23 cellular contexts compared by ENCODE assay signal in genomic region chr7:35355911-35356310, GRCh38.
DNase-seq lines count a peak whose midpoint lies in the region; ATAC-seq and TF ChIP-seq lines count a peak whose summit lies in the region.
"Had no signal": no experiment of that assay in that cellular context is flagged by ENCODE, and none has a peak within 500 bp of the region (broad histone marks: within the 10 kb centered on the region; RNA-seq: fewer than 3 reads in every experiment).

No MANE protein-coding gene starts in this region.

- H3F3A ChIP-seq in GM23338 (replicated peaks; ENCODE audit: low read depth): no peaks in the 10 kb centered on the region

- H3K4me3 ChIP-seq in GM23338: no peak overlapping the region
- no peak overlapping the region for H3K4me3 ChIP-seq in coronary artery
- H3K4me3 ChIP-seq: BLaER1, GM23248, SJSA1 had no signal

- no peaks in the 10 kb centered on the region for H4K20me1 ChIP-seq in GM23338 (replicated peaks; ENCODE audit: insufficient read depth)
- H4K20me1 ChIP-seq: BLaER1 had no signal

- H3K9me2 ChIP-seq in GM23338 (ENCODE audit: insufficient read depth): no peaks in the 10 kb centered on the region

- H3K4me3 Mint-ChIP-seq in GM23338: no peak overlapping the region
- no peak overlapping the region for H3K4me3 Mint-ChIP-seq in activated CD8-positive, alpha-beta T cell treated with anti-CD3 and anti-CD28 coated beads, Interleukin-2, amount 10 ng/mL, durations not matched to agents 7 days and 5 days
- H3K4me3 Mint-ChIP-seq: CD4-positive, CD25-positive, alpha-beta regulatory T cell; H9; T-cell had no signal

- H3K27ac ChIP-seq in GM23338 (ENCODE audit: low read depth) (no peak overlapping the region), coronary artery (no peak overlapping the region)
- H3K27ac ChIP-seq: BLaER1, GM23248, SJSA1 had no signal

- DNase-seq in GM23338 (ENCODE audit: low spot score) (no peak), NCI-H146 treated with DMSO at 0.1 percent for 48 hours (lab: John Stamatoyannopoulos, UW; ENCODE audit: unreplicated experiment) (peak; percentile 63), NCI-H524 treated with DMSO at 0.1 percent for 48 hours (lab: John Stamatoyannopoulos, UW) (peak; percentile 82), coronary artery (ENCODE audit: low spot score) (peak; percentile 8)
- DNase-seq in activated naive CD4-positive, alpha-beta T cell treated with anti-CD3 and anti-CD28 coated beads, Interleukin-2, amount 50 U/mL, for 72 hours (ENCODE audit: low spot score in 2 of 2): no peak
- no peak for DNase-seq in activated CD8-positive, alpha-beta T cell treated with anti-CD3 and anti-CD28 coated beads, Interleukin-2, amount 10 ng/mL, durations not matched to agents 7 days and 5 days
- DNase-seq: CD4-positive, CD25-positive, alpha-beta regulatory T cell; DMS153; GM23248; H9; Karpas-422; NCI-H1092; NCI-H1436 treated with DMSO at 0.1 percent for 48 hours; NCI-H2029 treated with DMSO at 0.1 percent for 48 hours; NCI-H446; NCI-H748 treated with DMSO at 0.1 percent for 48 hours; RPMI8226; T-cell had no signal

- no peak overlapping the region for H3K4me2 ChIP-seq in GM23338
- H3K4me2 ChIP-seq: BLaER1 had no signal

- no peak overlapping the region for H3K27ac Mint-ChIP-seq in GM23338
- no peak overlapping the region for H3K27ac Mint-ChIP-seq in activated naive CD4-positive, alpha-beta T cell treated with anti-CD3 and anti-CD28 coated beads, Interleukin-2, amount 50 U/mL, for 72 hours
- H3K27ac Mint-ChIP-seq in activated CD8-positive, alpha-beta T cell treated with anti-CD3 and anti-CD28 coated beads, Interleukin-2, amount 10 ng/mL, durations not matched to agents 7 days and 5 days: no peak overlapping the region
- H3K27ac Mint-ChIP-seq: CD4-positive, CD25-positive, alpha-beta regulatory T cell; H9; T-cell had no signal

- CTCF ChIA-PET in activated CD8-positive, alpha-beta T cell treated with anti-CD3 and anti-CD28 coated beads, Interleukin-2, amount 10 ng/mL, durations not matched to agents 7 days and 5 days (lab: Charles Lee): no interaction called here

- H3K9me3 Mint-ChIP-seq in GM23338: no peaks in the 10 kb centered on the region
- H3K9me3 Mint-ChIP-seq in activated naive CD4-positive, alpha-beta T cell treated with anti-CD3 and anti-CD28 coated beads, Interleukin-2, amount 50 U/mL, for 72 hours: no peaks in the 10 kb centered on the region
- H3K9me3 Mint-ChIP-seq in activated CD8-positive, alpha-beta T cell treated with anti-CD3 and anti-CD28 coated beads, Interleukin-2, amount 10 ng/mL, durations not matched to agents 7 days and 5 days (ENCODE audit: insufficient read depth): no peaks in the 10 kb centered on the region
- H3K9me3 Mint-ChIP-seq: H9, T-cell had no signal

- no peaks in the 10 kb centered on the region for H3K79me2 ChIP-seq in GM23338 (replicated peaks; ENCODE audit: insufficient read depth)

- H2AFZ ChIP-seq in GM23338: peak overlapping the region; percentile 56; the same call in 1 of the 2 replicates
- H2AFZ ChIP-seq: GM23248 had no signal

- H3K4me1 ChIP-seq in GM23338 (ENCODE audit: insufficient read depth): no peaks in the 10 kb centered on the region
- H3K4me1 ChIP-seq: BLaER1, SJSA1 had no signal

- TF ChIP-seq CTCF in GM23338 (conservative IDR thresholded peaks at IDR 0.05; ENCODE audit: low read depth in 2 of 2) (no peak), coronary artery (IDR thresholded peaks at IDR 0.05) (no peak)

- ATAC-seq in GM23338: no peak
- ATAC-seq in activated naive CD4-positive, alpha-beta T cell treated with anti-CD3 and anti-CD28 coated beads, Interleukin-2, amount 50 U/mL, for 72 hours: no peak
- no peak for ATAC-seq in activated CD8-positive, alpha-beta T cell treated with anti-CD3 and anti-CD28 coated beads, Interleukin-2, amount 10 ng/mL, durations not matched to agents 7 days and 5 days
- no peak for ATAC-seq in GM21737 (IDR thresholded peaks at IDR 0.05; ENCODE audit: unreplicated experiment)
- no peak for ATAC-seq in GM19324 (IDR thresholded peaks at IDR 0.05; ENCODE audit: low FRiP score, unreplicated experiment)
- ATAC-seq: HepG2, T-cell had no signal

- POLR2A ChIA-PET in activated CD8-positive, alpha-beta T cell treated with anti-CD3 and anti-CD28 coated beads, Interleukin-2, amount 10 ng/mL, durations not matched to agents 7 days and 5 days (lab: Charles Lee): no interaction called here

- H3K27me3 ChIP-seq in GM23338 (ENCODE audit: insufficient read depth): no peaks in the 10 kb centered on the region
- H3K27me3 ChIP-seq: BLaER1, SJSA1 had no signal

- no peaks in the 10 kb centered on the region for H3K36me3 Mint-ChIP-seq in GM23338 (ENCODE audit: low read depth)
- no peaks in the 10 kb centered on the region for H3K36me3 Mint-ChIP-seq in activated naive CD4-positive, alpha-beta T cell treated with anti-CD3 and anti-CD28 coated beads, Interleukin-2, amount 50 U/mL, for 72 hours
- H3K36me3 Mint-ChIP-seq in activated CD8-positive, alpha-beta T cell treated with anti-CD3 and anti-CD28 coated beads, Interleukin-2, amount 10 ng/mL, durations not matched to agents 7 days and 5 days (ENCODE audit: low read depth): no peaks in the 10 kb centered on the region
- H3K36me3 Mint-ChIP-seq: CD4-positive, CD25-positive, alpha-beta regulatory T cell; T-cell had no signal

- H3K27me3 Mint-ChIP-seq in GM23338 (ENCODE audit: insufficient read depth, low read depth, poor library complexity): peaks cover 2% of the 10 kb centered on the region
- H3K27me3 Mint-ChIP-seq in activated CD8-positive, alpha-beta T cell treated with anti-CD3 and anti-CD28 coated beads, Interleukin-2, amount 10 ng/mL, durations not matched to agents 7 days and 5 days (ENCODE audit: low read depth): no peaks in the 10 kb centered on the region

- H3K36me3 ChIP-seq in GM23338 (ENCODE audit: insufficient read depth): no peaks in the 10 kb centered on the region
- H3K36me3 ChIP-seq: BLaER1, SJSA1 had no signal

- H3K4me1 Mint-ChIP-seq in GM23338: peaks cover 10% of the 10 kb centered on the region
- H3K4me1 Mint-ChIP-seq in activated CD8-positive, alpha-beta T cell treated with anti-CD3 and anti-CD28 coated beads, Interleukin-2, amount 10 ng/mL, durations not matched to agents 7 days and 5 days (ENCODE audit: low read depth): no peaks in the 10 kb centered on the region
- H3K4me1 Mint-ChIP-seq: CD4-positive, CD25-positive, alpha-beta regulatory T cell; T-cell had no signal

TF ChIP-seq in GM23338, 12 proteins besides CTCF, POLR2A, EP300 and RAD21 (continues in another document):
- TF ChIP-seq REST (IDR thresholded peaks at IDR 0.05; ENCODE audit: unreplicated experiment) (no peak), NANOG (IDR thresholded peaks at IDR 0.05; ENCODE audit: borderline replicate concordance) (no peak), CREB1 (CRISPR knock-in tag; IDR thresholded peaks at IDR 0.05; ENCODE audit: low read depth) (no peak), JUNB (IDR thresholded peaks at IDR 0.05; ENCODE audit: unreplicated experiment) (no peak), STAT1 (IDR thresholded peaks at IDR 0.05; ENCODE audit: unreplicated experiment) (no peak), EZH2 (IDR thresholded peaks at IDR 0.05; ENCODE audit: low read depth, unreplicated experiment) (no peak), EZH2phosphoT487 (IDR thresholded peaks at IDR 0.05; ENCODE audit: unreplicated experiment) (no peak), POLR2AphosphoS5 (IDR thresholded peaks at IDR 0.05; ENCODE audit: low read depth) (no peak), ZNF331 (CRISPR knock-in tag; IDR thresholded peaks at IDR 0.05; ENCODE audit: low read depth) (no peak), ZNF114 (CRISPR knock-in tag; IDR thresholded peaks at IDR 0.05) (no peak), ETS1 (IDR thresholded peaks at IDR 0.05) (no peak)

Comparison
In these comparisons a context has a peak if more than half of its experiments do, and no peak if none do; other contexts are left out.
1. DNase-seq: peak in NCI-H146 treated with DMSO at 0.1 percent for 48 hours (single experiment), NCI-H524 treated with DMSO at 0.1 percent for 48 hours (single experiment) and coronary artery (single experiment); none in GM23338 (single experiment), activated naive CD4-positive, alpha-beta T cell treated with anti-CD3 and anti-CD28 coated beads, Interleukin-2, amount 50 U/mL, for 72 hours (0 of 2) and activated CD8-positive, alpha-beta T cell treated with anti-CD3 and anti-CD28 coated beads, Interleukin-2, amount 10 ng/mL, durations not matched to agents 7 days and 5 days (single experiment).